In genomic region chr7:74025745-74026144, GRCh38 we compare ENCODE assay signal across 1 cellular context.
TF ChIP-seq lines count a peak whose summit lies in the region.

No MANE protein-coding gene starts in this region.

TF ChIP-seq in IMR-90, 13 proteins besides CTCF, POLR2A, EP300 and RAD21:
- no peak for TF ChIP-seq FOS (IDR thresholded peaks at IDR 0.05; ENCODE audit: low read depth, low read length)
